ENCODE assay signal across 19 cellular contexts in genomic region chr6:159821111-159821510, GRCh38. TPM values are rescaled to one million over a fixed set of nuclear protein-coding genes. Genes with fewer than 3 reads are reported as not detected.
A peak's percentile ranks its signal among the peaks of the same experiment; 100 is the strongest.
DNase-seq lines count a peak whose midpoint lies in the region; ATAC-seq, FAIRE-seq and TF ChIP-seq lines count a peak whose summit lies in the region.
"Had no signal": no experiment of that assay in that cellular context is flagged by ENCODE, and none has a peak within 500 bp of the region (broad histone marks: within the 10 kb centered on the region; RNA-seq: fewer than 3 reads in every experiment).

No MANE protein-coding gene starts in this region.

- H3K79me2 ChIP-seq in GM23338 (replicated peaks; ENCODE audit: insufficient read depth) (no peaks in the 10 kb centered on the region), K562 (ENCODE audit: control insufficient read depth, insufficient read depth, low read length) (no peaks in the 10 kb centered on the region)

- H3K4me2 ChIP-seq in GM23338 (no peak overlapping the region), K562 (ENCODE audit: insufficient read depth, low read length) (no peak overlapping the region)
- H3K4me2 ChIP-seq: SK-N-SH had no signal

- peak overlapping the region; percentile 68 for H3K27ac Mint-ChIP-seq in activated CD8-positive, alpha-beta T cell treated with anti-CD3 and anti-CD28 coated beads, Interleukin-2, amount 10 ng/mL, durations not matched to agents 7 days and 5 days
- H3K27ac Mint-ChIP-seq in activated CD8-positive, alpha-beta T cell treated with anti-CD3 and anti-CD28 coated beads for 36 hours = no peak overlapping the region
- H3K27ac Mint-ChIP-seq in GM23338 = no peak overlapping the region
- no peak overlapping the region for H3K27ac Mint-ChIP-seq in activated CD8-positive, alpha-beta memory T cell treated with anti-CD3 and anti-CD28 coated beads, Interleukin-2, amount 10 ng/mL, durations not matched to agents 7 days and 5 days

- in situ Hi-C loops in K562 (cut with MboI) = no loop called here

- H3K9me3 Mint-ChIP-seq in activated CD8-positive, alpha-beta T cell treated with anti-CD3 and anti-CD28 coated beads, Interleukin-2, amount 10 ng/mL, durations not matched to agents 7 days and 5 days (ENCODE audit: insufficient read depth) = no peaks in the 10 kb centered on the region
- no peaks in the 10 kb centered on the region for H3K9me3 Mint-ChIP-seq in activated CD8-positive, alpha-beta T cell treated with anti-CD3 and anti-CD28 coated beads for 36 hours
- H3K9me3 Mint-ChIP-seq in GM23338 = no peaks in the 10 kb centered on the region
- H3K9me3 Mint-ChIP-seq in activated CD8-positive, alpha-beta memory T cell treated with anti-CD3 and anti-CD28 coated beads, Interleukin-2, amount 10 ng/mL, durations not matched to agents 7 days and 5 days (ENCODE audit: low read depth) = no peaks in the 10 kb centered on the region

- H3K4me3 Mint-ChIP-seq in activated CD8-positive, alpha-beta T cell treated with anti-CD3 and anti-CD28 coated beads, Interleukin-2, amount 10 ng/mL, durations not matched to agents 7 days and 5 days = no peak overlapping the region
- H3K4me3 Mint-ChIP-seq in activated CD8-positive, alpha-beta T cell treated with anti-CD3 and anti-CD28 coated beads for 36 hours = no peak overlapping the region
- no peak overlapping the region for H3K4me3 Mint-ChIP-seq in GM23338
- no peak overlapping the region for H3K4me3 Mint-ChIP-seq in activated CD8-positive, alpha-beta memory T cell treated with anti-CD3 and anti-CD28 coated beads, Interleukin-2, amount 10 ng/mL, durations not matched to agents 7 days and 5 days

- H2AFZ ChIP-seq in GM23338 (0 out of 2 replicates have a peak overlapping the region, but pooled peaks have one; percentile 23), K562 (ENCODE audit: low read depth, low read length) (no peak overlapping the region)

- ATAC-seq in activated CD8-positive, alpha-beta T cell treated with anti-CD3 and anti-CD28 coated beads, Interleukin-2, amount 10 ng/mL, durations not matched to agents 7 days and 5 days = no peak
- no peak for ATAC-seq in activated CD8-positive, alpha-beta T cell treated with anti-CD3 and anti-CD28 coated beads for 36 hours
- ATAC-seq in GM23338 (no peak), K562 (no peak), GM21825 (IDR thresholded peaks at IDR 0.05; ENCODE audit: unreplicated experiment) (no peak)
- no peak for ATAC-seq in activated CD8-positive, alpha-beta memory T cell treated with anti-CD3 and anti-CD28 coated beads, Interleukin-2, amount 10 ng/mL, durations not matched to agents 7 days and 5 days

- no peak for TF ChIP-seq EP300 in K562 (IDR thresholded peaks at IDR 0.05; ENCODE audit: low read length)

- H3K27me3 ChIP-seq in GM23338 (ENCODE audit: insufficient read depth) (no peaks in the 10 kb centered on the region), K562 (ENCODE audit: control insufficient read depth in 2 of 2, insufficient read depth in 2 of 2, low read length in 2 of 2) (peaks cover 80 to 82% of the 10 kb centered on the region in 2 experiments)
- H3K27me3 ChIP-seq: Peyer's patch had no signal

- BruUV-seq in K562 (replicated peaks; lab: Mats Ljungman, UMichigan) = no TSS peak

- H3K4me1 Mint-ChIP-seq in activated CD8-positive, alpha-beta T cell treated with anti-CD3 and anti-CD28 coated beads, Interleukin-2, amount 10 ng/mL, durations not matched to agents 7 days and 5 days (ENCODE audit: low read depth) = peaks cover 23% of the 10 kb centered on the region
- peaks cover 21% of the 10 kb centered on the region for H3K4me1 Mint-ChIP-seq in activated CD8-positive, alpha-beta T cell treated with anti-CD3 and anti-CD28 coated beads for 36 hours (ENCODE audit: low read depth)
- H3K4me1 Mint-ChIP-seq in GM23338 = peaks cover 19% of the 10 kb centered on the region
- H3K4me1 Mint-ChIP-seq in activated CD8-positive, alpha-beta memory T cell treated with anti-CD3 and anti-CD28 coated beads, Interleukin-2, amount 10 ng/mL, durations not matched to agents 7 days and 5 days = peaks cover 13% of the 10 kb centered on the region

- H3F3A ChIP-seq in GM23338 (replicated peaks; ENCODE audit: low read depth) = no peaks in the 10 kb centered on the region

- POLR2A ChIA-PET in activated CD8-positive, alpha-beta T cell treated with anti-CD3 and anti-CD28 coated beads, Interleukin-2, amount 10 ng/mL, durations not matched to agents 7 days and 5 days (lab: Charles Lee) = interaction anchor here (5.2 kb wide), 1 partner anchor 31 kb away, joined by 24 read pairs; the partner anchor contains the start of genes MRPL18 and TCP1
- POLR2A ChIA-PET in activated CD8-positive, alpha-beta T cell treated with anti-CD3 and anti-CD28 coated beads for 36 hours (lab: Charles Lee) = interaction anchor here (1.0 to 2.0 kb wide), 3 partner anchors 29 to 265 kb away, joined by 3 to 4 read pairs (median 3); no protein-coding TSS in a partner anchor
- POLR2A ChIA-PET in K562 (lab: Yijun Ruan, JAX) = interaction anchor here (0.8 to 1.4 kb wide), 4 partner anchors 10 to 31 kb away, joined by 3 to 5 read pairs (median 4); partner anchors contain the start of gene MRPL18

- H3K9me1 ChIP-seq in K562 (ENCODE audit: control insufficient read depth, insufficient read depth, low read length) = peaks cover 4% of the 10 kb centered on the region

- no peak overlapping the region for H3K4me3 ChIP-seq in GM23338
- H3K4me3 ChIP-seq in K562 = no peak overlapping the region
- H3K4me3 ChIP-seq: GM12878, Peyer's patch had no signal

- no peak overlapping the region for H3K27ac ChIP-seq in GM23338 (ENCODE audit: low read depth)
- H3K27ac ChIP-seq in K562 (ENCODE audit: extremely low read depth, low read depth, low read length) = no peak overlapping the region
- H3K27ac ChIP-seq: Peyer's patch had no signal

- no peak overlapping the region for H3K9ac ChIP-seq in K562 (ENCODE audit: insufficient read depth in 1 of 2, low read depth in 2 of 2, low read length in 2 of 2)
- H3K9ac ChIP-seq: SK-N-SH had no signal

- no peak for TF ChIP-seq CTCF in activated CD8-positive, alpha-beta T cell treated with anti-CD3 and anti-CD28 coated beads for 36 hours (IDR thresholded peaks at IDR 0.05)
- TF ChIP-seq CTCF in GM23338 (conservative IDR thresholded peaks at IDR 0.05; ENCODE audit: low read depth in 2 of 2) (no peak), K562 (IDR thresholded peaks at IDR 0.05 in 2 of 3, conservative IDR thresholded peaks at IDR 0.05 in 1 of 3; ENCODE audit: insufficient read depth in 2 of 3, low read depth in 1 of 3, low read length in 3 of 3) (no peak)

- no peaks in the 10 kb centered on the region for H3K27me3 Mint-ChIP-seq in activated CD8-positive, alpha-beta T cell treated with anti-CD3 and anti-CD28 coated beads, Interleukin-2, amount 10 ng/mL, durations not matched to agents 7 days and 5 days (ENCODE audit: low read depth)
- H3K27me3 Mint-ChIP-seq in activated CD8-positive, alpha-beta T cell treated with anti-CD3 and anti-CD28 coated beads for 36 hours = no peaks in the 10 kb centered on the region
- peaks cover 17% of the 10 kb centered on the region for H3K27me3 Mint-ChIP-seq in GM23338 (ENCODE audit: insufficient read depth, low read depth, poor library complexity)
- no peaks in the 10 kb centered on the region for H3K27me3 Mint-ChIP-seq in activated CD8-positive, alpha-beta memory T cell treated with anti-CD3 and anti-CD28 coated beads, Interleukin-2, amount 10 ng/mL, durations not matched to agents 7 days and 5 days

- WGBS in K562 (ENCODE audit: insufficient coverage, low coverage, missing lambda C conversion rate) = 21% methylated on average over 11 of the region's 11 CpGs

- H3K36me3 ChIP-seq in GM23338 (ENCODE audit: insufficient read depth) (no peaks in the 10 kb centered on the region), K562 (ENCODE audit: control insufficient read depth, insufficient read depth, low read length) (no peaks in the 10 kb centered on the region)
- H3K36me3 ChIP-seq: Peyer's patch had no signal

- no peaks in the 10 kb centered on the region for H4K20me1 ChIP-seq in GM23338 (replicated peaks; ENCODE audit: insufficient read depth)
- peaks cover 3% of the 10 kb centered on the region; the same call in 1 of the 2 replicates for H4K20me1 ChIP-seq in K562 (replicated peaks; ENCODE audit: control insufficient read depth, insufficient read depth, low read length)

- H3K4me1 ChIP-seq in GM23338 (ENCODE audit: insufficient read depth) (no peaks in the 10 kb centered on the region), K562 (replicated peaks in 1 of 2; ENCODE audit: control insufficient read depth in 2 of 2, insufficient read depth in 2 of 2, low read length in 2 of 2) (peaks cover 0 to 5% of the 10 kb centered on the region in 2 experiments; a peak in 2 of 5 replicates)
- H3K4me1 ChIP-seq: Peyer's patch had no signal

- H3K9me2 ChIP-seq in GM23338 (ENCODE audit: insufficient read depth) = no peaks in the 10 kb centered on the region
- H3K9me2 ChIP-seq: SK-N-SH had no signal

- H3K36me3 Mint-ChIP-seq in activated CD8-positive, alpha-beta T cell treated with anti-CD3 and anti-CD28 coated beads, Interleukin-2, amount 10 ng/mL, durations not matched to agents 7 days and 5 days (ENCODE audit: low read depth) = no peaks in the 10 kb centered on the region
- no peaks in the 10 kb centered on the region for H3K36me3 Mint-ChIP-seq in activated CD8-positive, alpha-beta T cell treated with anti-CD3 and anti-CD28 coated beads for 36 hours (ENCODE audit: low read depth)
- H3K36me3 Mint-ChIP-seq in GM23338 (ENCODE audit: low read depth) = no peaks in the 10 kb centered on the region; the same call in 2 of the 3 replicates
- no peaks in the 10 kb centered on the region for H3K36me3 Mint-ChIP-seq in activated CD8-positive, alpha-beta memory T cell treated with anti-CD3 and anti-CD28 coated beads, Interleukin-2, amount 10 ng/mL, durations not matched to agents 7 days and 5 days

- TF ChIP-seq RAD21 in K562 (CRISPR knock-in tag; conservative IDR thresholded peaks at IDR 0.05 in 1 of 2, IDR thresholded peaks at IDR 0.05 in 1 of 2) = no peak

- intact Hi-C loops in activated CD8-positive, alpha-beta T cell treated with anti-CD3 and anti-CD28 coated beads for 36 hours (cut with micrococcal nuclease) = no loop called here
- intact Hi-C loops in K562 (cut with micrococcal nuclease) (no loop called here), posterior vena cava (cut with DNase I) (no loop called here)

- no peak for DNase-seq in activated CD8-positive, alpha-beta T cell treated with anti-CD3 and anti-CD28 coated beads, Interleukin-2, amount 10 ng/mL, durations not matched to agents 7 days and 5 days
- DNase-seq in activated CD8-positive, alpha-beta T cell treated with anti-CD3 and anti-CD28 coated beads for 36 hours = no peak
- DNase-seq in GM23338 (ENCODE audit: low spot score) = no peak
- no peak for DNase-seq in K562 (ENCODE audit: extremely low read depth in 1 of 4, low spot score in 3 of 4)
- DNase-seq in posterior vena cava (ENCODE audit: low spot score) = peak; percentile 30
- DNase-seq in activated CD8-positive, alpha-beta memory T cell treated with anti-CD3 and anti-CD28 coated beads, Interleukin-2, amount 10 ng/mL, durations not matched to agents 7 days and 5 days = no peak
- DNase-seq in medulla oblongata (ENCODE audit: extremely low spot score) = no peak
- DNase-seq: NCI-H1417 treated with DMSO at 0.1 percent for 48 hours, NCI-H2029, NCI-H2171 treated with DMSO at 0.1 percent for 48 hours, Peyer's patch, Right ventricle myocardium superior, SK-N-SH had no signal

- no peaks in the 10 kb centered on the region for H3K9me3 ChIP-seq in K562 (replicated peaks; ENCODE audit: control insufficient read depth, insufficient read depth, low read depth, low read length)
- H3K9me3 ChIP-seq: Peyer's patch, SK-N-SH had no signal

- no peak for TF ChIP-seq POLR2A in K562 (conservative IDR thresholded peaks at IDR 0.05)

- CTCF ChIA-PET in activated CD8-positive, alpha-beta T cell treated with anti-CD3 and anti-CD28 coated beads, Interleukin-2, amount 10 ng/mL, durations not matched to agents 7 days and 5 days (lab: Charles Lee) = interaction anchor here (0.8 to 1.3 kb wide), 2 partner anchors 30 to 31 kb away, joined by 3 read pairs; partner anchors contain the start of gene MRPL18
- CTCF ChIA-PET in activated CD8-positive, alpha-beta T cell treated with anti-CD3 and anti-CD28 coated beads for 36 hours (lab: Charles Lee) = no interaction called here
- CTCF ChIA-PET in K562 (lab: Yijun Ruan, JAX; ENCODE audit: low intra/inter-chr PET ratio) = no interaction called here
- CTCF ChIA-PET in activated CD8-positive, alpha-beta memory T cell treated with anti-CD3 and anti-CD28 coated beads, Interleukin-2, amount 10 ng/mL, durations not matched to agents 7 days and 5 days (lab: Charles Lee) = interaction anchor here (2.2 kb wide), 1 partner anchor 30 kb away, joined by 7 read pairs; no protein-coding TSS in a partner anchor

- no peak for FAIRE-seq in K562 (lab: Jason Lieb, UNC)
- FAIRE-seq: A204.1, GM12878, GM18507 had no signal

RNA-seq across cellular contexts. Expression of gene PNLDC1, which starts 21.0 kb away (rescaled TPM):
- total RNA-seq in activated CD8-positive, alpha-beta T cell treated with anti-CD3 and anti-CD28 coated beads, Interleukin-2, amount 10 ng/mL, durations not matched to agents 7 days and 5 days = under 1 TPM; 0.57 to 0.79 TPM
- total RNA-seq in activated CD8-positive, alpha-beta T cell treated with anti-CD3 and anti-CD28 coated beads for 36 hours = under 1 TPM; 0.34 to 0.54 TPM
- total RNA-seq in GM23338 (2014; rRNA removed; shearing (Covaris generic)) = 0.12 TPM in 1 of 2 replicates, not detected in the other
- polyA plus RNA-seq in GM23338 (2016; fragmentation: Nextera tagmentation; extraction: Ambion mirVana) (not detected in 2 replicates), K562 (2011; rRNA removed) (not detected in 2 replicates), K562 (2014; fragmentation: Illumina TruSeq; extraction: Trizol) (not detected in 2 replicates), K562 (2014; fragmentation: Nextera tagmentation; extraction: Ambion mirVana) (not detected), K562 (2014; rRNA removed) (0.07 and 0.12 TPM in 2 replicates)
- not detected in 2 replicates for total RNA-seq in K562 (2011; cell fraction: chromatin; rRNA removed; ENCODE audit: low replicate concordance)
- total RNA-seq in K562 (2011; cell fraction: nucleolus; rRNA removed) = not detected in 2 replicates
- not detected in 2 replicates for total RNA-seq in K562 (2011; cell fraction: nucleoplasm; rRNA removed)
- total RNA-seq in K562 (2014; rRNA removed) (not detected in 2 replicates), K562 (2014; rRNA removed; fragmentation: Illumina TruSeq; extraction: Trizol) (not detected in 2 replicates), K562 (2015; rRNA removed; fragmentation: Illumina TruSeq; extraction: Trizol) (not detected in 2 replicates), K562 (2021) (not detected in 2 replicates), posterior vena cava (under 1 TPM in 1 of 2 donors, not detected in 1; 0.19 TPM)
- polyA plus RNA-seq in K562 (2011; cell fraction: cytosol; rRNA removed) = 0.12 TPM in 1 of 2 replicates, not detected in the other
- not detected in 2 replicates for polyA plus RNA-seq in K562 (2011; cell fraction: nucleus; rRNA removed)
- 0.04 and 0.28 TPM in 2 replicates for polyA plus RNA-seq in K562 (2012)
- not detected in 2 replicates for polyA minus RNA-seq in K562 (2011; rRNA and poly(A)+ RNA removed)
- polyA minus RNA-seq in K562 (2011; cell fraction: cytosol; rRNA and poly(A)+ RNA removed) = not detected in 2 replicates
- not detected in 2 replicates for polyA minus RNA-seq in K562 (2011; cell fraction: nucleus; rRNA and poly(A)+ RNA removed)
- total RNA-seq in activated CD8-positive, alpha-beta memory T cell treated with anti-CD3 and anti-CD28 coated beads, Interleukin-2, amount 10 ng/mL, durations not matched to agents 7 days and 5 days = 1 to 10 TPM in 1 of 2 experiments, under 1 TPM in 1; 0.75 to 1.4 TPM
- total RNA-seq: MCF 10A, NCI-H460, Peyer's patch, Right ventricle myocardium superior had no signal
- polyA plus RNA-seq: SK-N-SH had no signal

RNA-seq across cellular contexts. Expression of gene MRPL18, which starts 30.8 kb away (rescaled TPM):
- 10 to 100 TPM; 85.4 to 91.3 TPM for total RNA-seq in activated CD8-positive, alpha-beta T cell treated with anti-CD3 and anti-CD28 coated beads, Interleukin-2, amount 10 ng/mL, durations not matched to agents 7 days and 5 days
- 10 to 100 TPM; 81.8 to 83.5 TPM for total RNA-seq in activated CD8-positive, alpha-beta T cell treated with anti-CD3 and anti-CD28 coated beads for 36 hours
- total RNA-seq in GM23338 (2014; rRNA removed; shearing (Covaris generic)) = 91.3 and 91.4 TPM in 2 replicates
- polyA plus RNA-seq in GM23338 (2016; fragmentation: Nextera tagmentation; extraction: Ambion mirVana) = 228 and 230 TPM in 2 replicates
- total RNA-seq in K562 (2011; cell fraction: chromatin; rRNA removed; ENCODE audit: low replicate concordance) = 16.7 and 22.8 TPM in 2 replicates
- 19.2 and 19.5 TPM in 2 replicates for total RNA-seq in K562 (2011; cell fraction: nucleolus; rRNA removed)
- total RNA-seq in K562 (2011; cell fraction: nucleoplasm; rRNA removed) = 26.3 and 35.2 TPM in 2 replicates
- 182 and 213 TPM in 2 replicates for total RNA-seq in K562 (2014; rRNA removed)
- 176 and 177 TPM in 2 replicates for total RNA-seq in K562 (2014; rRNA removed; fragmentation: Illumina TruSeq; extraction: Trizol)
- total RNA-seq in K562 (2015; rRNA removed; fragmentation: Illumina TruSeq; extraction: Trizol) = 181 and 197 TPM in 2 replicates
- total RNA-seq in K562 (2021) = 158 and 162 TPM in 2 replicates
- 142 and 149 TPM in 2 replicates for polyA plus RNA-seq in K562 (2011; rRNA removed)
- polyA plus RNA-seq in K562 (2011; cell fraction: cytosol; rRNA removed) = 83.2 and 101 TPM in 2 replicates
- 56.0 and 76.4 TPM in 2 replicates for polyA plus RNA-seq in K562 (2011; cell fraction: nucleus; rRNA removed)
- 136 and 193 TPM in 2 replicates for polyA plus RNA-seq in K562 (2012)
- 175 and 196 TPM in 2 replicates for polyA plus RNA-seq in K562 (2014; fragmentation: Illumina TruSeq; extraction: Trizol)
- polyA plus RNA-seq in K562 (2014; fragmentation: Nextera tagmentation; extraction: Ambion mirVana) = 100 to 1,000 TPM; 395 to 456 TPM
- polyA plus RNA-seq in K562 (2014; rRNA removed) = 220 and 256 TPM in 2 replicates
- 64.8 and 70.6 TPM in 2 replicates for polyA minus RNA-seq in K562 (2011; rRNA and poly(A)+ RNA removed)
- polyA minus RNA-seq in K562 (2011; cell fraction: cytosol; rRNA and poly(A)+ RNA removed) = 28.2 and 34.9 TPM in 2 replicates
- 13.5 and 23.9 TPM in 2 replicates for polyA minus RNA-seq in K562 (2011; cell fraction: nucleus; rRNA and poly(A)+ RNA removed)
- total RNA-seq in posterior vena cava = 10 to 100 TPM; 62.9 to 66.4 TPM
- 10 to 100 TPM; 74.4 to 87.0 TPM for total RNA-seq in activated CD8-positive, alpha-beta memory T cell treated with anti-CD3 and anti-CD28 coated beads, Interleukin-2, amount 10 ng/mL, durations not matched to agents 7 days and 5 days

RNA-seq across cellular contexts. Expression of gene TCP1, which starts 31.7 kb away (rescaled TPM):
- total RNA-seq in activated CD8-positive, alpha-beta T cell treated with anti-CD3 and anti-CD28 coated beads, Interleukin-2, amount 10 ng/mL, durations not matched to agents 7 days and 5 days = 100 to 1,000 TPM; 263 to 277 TPM
- total RNA-seq in activated CD8-positive, alpha-beta T cell treated with anti-CD3 and anti-CD28 coated beads for 36 hours = 100 to 1,000 TPM; 446 to 452 TPM
- total RNA-seq in GM23338 (2014; rRNA removed; shearing (Covaris generic)) = 339 and 346 TPM in 2 replicates
- polyA plus RNA-seq in GM23338 (2016; fragmentation: Nextera tagmentation; extraction: Ambion mirVana) (200 and 222 TPM in 2 replicates), K562 (2011; rRNA removed) (276 and 332 TPM in 2 replicates), K562 (2014; fragmentation: Illumina TruSeq; extraction: Trizol) (575 and 659 TPM in 2 replicates), K562 (2014; fragmentation: Nextera tagmentation; extraction: Ambion mirVana) (100 to 1,000 TPM; 475 to 645 TPM), K562 (2014; rRNA removed) (311 and 331 TPM in 2 replicates)
- 417 and 829 TPM in 2 replicates for total RNA-seq in K562 (2011; cell fraction: chromatin; rRNA removed; ENCODE audit: low replicate concordance)
- 282 and 299 TPM in 2 replicates for total RNA-seq in K562 (2011; cell fraction: nucleolus; rRNA removed)
- 449 and 476 TPM in 2 replicates for total RNA-seq in K562 (2011; cell fraction: nucleoplasm; rRNA removed)
- total RNA-seq in K562 (2014; rRNA removed) (515 and 618 TPM in 2 replicates), K562 (2014; rRNA removed; fragmentation: Illumina TruSeq; extraction: Trizol) (801 and 895 TPM in 2 replicates), K562 (2015; rRNA removed; fragmentation: Illumina TruSeq; extraction: Trizol) (711 and 732 TPM in 2 replicates), K562 (2021) (627 and 658 TPM in 2 replicates), posterior vena cava (100 to 1,000 TPM; 116 to 137 TPM)
- polyA plus RNA-seq in K562 (2011; cell fraction: cytosol; rRNA removed) = 190 and 209 TPM in 2 replicates
- 340 and 385 TPM in 2 replicates for polyA plus RNA-seq in K562 (2011; cell fraction: nucleus; rRNA removed)
- polyA plus RNA-seq in K562 (2012) = 349 and 560 TPM in 2 replicates
- polyA minus RNA-seq in K562 (2011; rRNA and poly(A)+ RNA removed) = 971 and 1,025 TPM in 2 replicates
- 585 and 708 TPM in 2 replicates for polyA minus RNA-seq in K562 (2011; cell fraction: cytosol; rRNA and poly(A)+ RNA removed)
- 302 and 460 TPM in 2 replicates for polyA minus RNA-seq in K562 (2011; cell fraction: nucleus; rRNA and poly(A)+ RNA removed)
- 100 to 1,000 TPM; 239 to 320 TPM for total RNA-seq in activated CD8-positive, alpha-beta memory T cell treated with anti-CD3 and anti-CD28 coated beads, Interleukin-2, amount 10 ng/mL, durations not matched to agents 7 days and 5 days

RNA-seq across cellular contexts. Expression of gene ACAT2, which starts 59.3 kb away (rescaled TPM):
- 10 to 100 TPM; 84.4 to 89.2 TPM for total RNA-seq in activated CD8-positive, alpha-beta T cell treated with anti-CD3 and anti-CD28 coated beads, Interleukin-2, amount 10 ng/mL, durations not matched to agents 7 days and 5 days
- 10 to 100 TPM; 70.8 to 74.1 TPM for total RNA-seq in activated CD8-positive, alpha-beta T cell treated with anti-CD3 and anti-CD28 coated beads for 36 hours
- 104 and 108 TPM in 2 replicates for total RNA-seq in GM23338 (2014; rRNA removed; shearing (Covaris generic))
- 136 and 151 TPM in 2 replicates for polyA plus RNA-seq in GM23338 (2016; fragmentation: Nextera tagmentation; extraction: Ambion mirVana)
- total RNA-seq in K562 (2011; cell fraction: chromatin; rRNA removed; ENCODE audit: low replicate concordance) = 97.0 and 119 TPM in 2 replicates
- total RNA-seq in K562 (2011; cell fraction: nucleolus; rRNA removed) = 75.9 and 101 TPM in 2 replicates
- 118 and 128 TPM in 2 replicates for total RNA-seq in K562 (2011; cell fraction: nucleoplasm; rRNA removed)
- total RNA-seq in K562 (2014; rRNA removed) = 63.0 and 74.1 TPM in 2 replicates
- total RNA-seq in K562 (2014; rRNA removed; fragmentation: Illumina TruSeq; extraction: Trizol) = 151 and 166 TPM in 2 replicates
- 78.8 and 85.6 TPM in 2 replicates for total RNA-seq in K562 (2015; rRNA removed; fragmentation: Illumina TruSeq; extraction: Trizol)
- 131 and 144 TPM in 2 replicates for total RNA-seq in K562 (2021)
- 265 and 286 TPM in 2 replicates for polyA plus RNA-seq in K562 (2011; rRNA removed)
- polyA plus RNA-seq in K562 (2011; cell fraction: cytosol; rRNA removed) = 60.4 and 121 TPM in 2 replicates
- polyA plus RNA-seq in K562 (2011; cell fraction: nucleus; rRNA removed) = 71.9 and 123 TPM in 2 replicates
- polyA plus RNA-seq in K562 (2012) = 58.3 and 88.8 TPM in 2 replicates
- 93.8 and 98.3 TPM in 2 replicates for polyA plus RNA-seq in K562 (2014; fragmentation: Illumina TruSeq; extraction: Trizol)
- 100 to 1,000 TPM; 247 to 309 TPM for polyA plus RNA-seq in K562 (2014; fragmentation: Nextera tagmentation; extraction: Ambion mirVana)
- 90.9 and 94.5 TPM in 2 replicates for polyA plus RNA-seq in K562 (2014; rRNA removed)
- 193 and 204 TPM in 2 replicates for polyA minus RNA-seq in K562 (2011; rRNA and poly(A)+ RNA removed)
- polyA minus RNA-seq in K562 (2011; cell fraction: cytosol; rRNA and poly(A)+ RNA removed) = 59.9 and 62.8 TPM in 2 replicates
- polyA minus RNA-seq in K562 (2011; cell fraction: nucleus; rRNA and poly(A)+ RNA removed) = 42.4 and 92.6 TPM in 2 replicates
- 10 to 100 TPM; 11.0 to 13.6 TPM for total RNA-seq in posterior vena cava
- total RNA-seq in activated CD8-positive, alpha-beta memory T cell treated with anti-CD3 and anti-CD28 coated beads, Interleukin-2, amount 10 ng/mL, durations not matched to agents 7 days and 5 days = 100 to 1,000 TPM in 1 of 2 experiments, 10 to 100 TPM in 1; 95.4 to 128 TPM

Comparison
In these comparisons a context has a peak if more than half of its experiments do, and no peak if none do; other contexts are left out.
1. CTCF ChIA-PET loops: an anchor here in activated CD8-positive, alpha-beta T cell treated with anti-CD3 and anti-CD28 coated beads, Interleukin-2, amount 10 ng/mL, durations not matched to agents 7 days and 5 days (0.8 to 1.3 kb wide) and activated CD8-positive, alpha-beta memory T cell treated with anti-CD3 and anti-CD28 coated beads, Interleukin-2, amount 10 ng/mL, durations not matched to agents 7 days and 5 days (2.2 kb wide); none called in activated CD8-positive, alpha-beta T cell treated with anti-CD3 and anti-CD28 coated beads for 36 hours and K562.